1 cellular context compared by ENCODE assay signal in the genomic region with DNA sequence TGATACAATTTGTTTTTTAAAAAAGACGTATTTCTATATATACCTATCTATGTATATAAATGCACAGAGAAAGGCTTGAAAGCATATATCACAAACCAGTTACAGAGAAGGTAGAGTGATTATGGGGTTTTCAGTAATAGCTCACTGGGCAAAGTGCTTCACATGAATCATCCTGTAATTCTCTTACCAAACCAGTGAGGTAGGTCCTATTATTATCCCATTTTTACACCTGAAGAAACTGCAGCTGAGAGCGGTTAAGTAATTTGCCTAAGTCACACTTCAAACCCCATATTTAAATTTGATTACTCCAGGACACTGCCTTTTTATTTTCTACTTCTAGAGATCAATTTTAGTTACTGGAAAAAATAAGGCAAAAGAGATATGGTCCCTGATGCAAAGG.
TF ChIP-seq lines count a peak whose summit lies in the region.

No MANE protein-coding gene starts in this region.

TF ChIP-seq in HEK293, 187 proteins besides CTCF, POLR2A, EP300 and RAD21 (continued from another document):
- TF ChIP-seq, protein P1, sequence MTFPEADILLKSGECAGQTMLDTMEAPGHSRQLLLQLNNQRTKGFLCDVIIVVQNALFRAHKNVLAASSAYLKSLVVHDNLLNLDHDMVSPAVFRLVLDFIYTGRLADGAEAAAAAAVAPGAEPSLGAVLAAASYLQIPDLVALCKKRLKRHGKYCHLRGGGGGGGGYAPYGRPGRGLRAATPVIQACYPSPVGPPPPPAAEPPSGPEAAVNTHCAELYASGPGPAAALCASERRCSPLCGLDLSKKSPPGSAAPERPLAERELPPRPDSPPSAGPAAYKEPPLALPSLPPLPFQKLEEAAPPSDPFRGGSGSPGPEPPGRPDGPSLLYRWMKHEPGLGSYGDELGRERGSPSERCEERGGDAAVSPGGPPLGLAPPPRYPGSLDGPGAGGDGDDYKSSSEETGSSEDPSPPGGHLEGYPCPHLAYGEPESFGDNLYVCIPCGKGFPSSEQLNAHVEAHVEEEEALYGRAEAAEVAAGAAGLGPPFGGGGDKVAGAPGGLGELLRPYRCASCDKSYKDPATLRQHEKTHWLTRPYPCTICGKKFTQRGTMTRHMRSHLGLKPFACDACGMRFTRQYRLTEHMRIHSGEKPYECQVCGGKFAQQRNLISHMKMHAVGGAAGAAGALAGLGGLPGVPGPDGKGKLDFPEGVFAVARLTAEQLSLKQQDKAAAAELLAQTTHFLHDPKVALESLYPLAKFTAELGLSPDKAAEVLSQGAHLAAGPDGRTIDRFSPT (tag by site-specific recombination; IDR thresholded peaks at IDR 0.05), result no peak
- TF ChIP-seq SP7 (tag by site-specific recombination; IDR thresholded peaks at IDR 0.05), result peak; percentile 76
- no peak for TF ChIP-seq ZNF114 (tag by site-specific recombination; IDR thresholded peaks at IDR 0.05)
- peak; percentile 57 for TF ChIP-seq ZNF335 (tag by site-specific recombination; conservative IDR thresholded peaks at IDR 0.05)
TF ChIP-seq in HEK293: peak in this region for 2.
